27 cellular contexts compared by ENCODE assay signal in genomic region chrX:76064825-76065224, GRCh38.
DNase-seq lines count a peak whose midpoint lies in the region; ATAC-seq lines count a peak whose summit lies in the region.
"Had no signal": no experiment of that assay in that cellular context is flagged by ENCODE, and none has a peak within 500 bp of the region (broad histone marks: within the 10 kb centered on the region; RNA-seq: fewer than 3 reads in every experiment).

No MANE protein-coding gene starts in this region.

- DNase-seq in SKM-1 treated with dmso at 0.1 percent for 144 hours (lab: John Stamatoyannopoulos, UW; ENCODE audit: unreplicated experiment) = peak; percentile 0
- DNase-seq in SKM-1 (lab: John Stamatoyannopoulos, UW; ENCODE audit: unreplicated experiment) = no peak
- DNase-seq in MV-4-11 (lab: John Stamatoyannopoulos, UW) = peak; percentile 92
- no peak for DNase-seq in stimulated activated effector memory CD8-positive, alpha-beta T cell treated with anti-CD3 and anti-CD28 coated beads, Interleukin-12 subunit alpha, Interleukin-12 subunit beta, amount 100 ng/mL, for 72 hours (ENCODE audit: low spot score in 2 of 2)
- DNase-seq in inferior parietal cortex (ENCODE audit: extremely low spot score) = no peak
- no peak for DNase-seq in DMS79 (lab: John Stamatoyannopoulos, UW)
- no peak for DNase-seq in activated CD4-positive, alpha-beta memory T cell treated with anti-CD3 and anti-CD28 coated beads for 36 hours
- DNase-seq: activated CD4-positive, alpha-beta T cell treated with anti-CD3 and anti-CD28 coated beads, Interleukin-2, amount 50 U/mL, for 48 hours; activated naive CD4-positive, alpha-beta T cell; amygdala; CD8-positive, alpha-beta T cell; cortex of kidney; foreskin keratinocyte; KG1; mesendoderm; naive B cell; NCI-H1092; NCI-H187 treated with DMSO at 0.1 percent for 48 hours; NCI-H526 treated with DMSO at 0.1 percent for 48 hours; psoas muscle; stimulated activated CD4-positive, alpha-beta T cell treated with anti-CD3 and anti-CD28 coated beads, Interleukin-15, amount 100 ng/mL, for 24 hours; WERI-Rb-1 had no signal

- intact Hi-C loops in activated CD4-positive, alpha-beta memory T cell treated with anti-CD3 and anti-CD28 coated beads for 36 hours (cut with micrococcal nuclease) = no loop called here

- peaks cover 2% of the 10 kb centered on the region for H3K27me3 Mint-ChIP-seq in activated CD4-positive, alpha-beta memory T cell treated with anti-CD3 and anti-CD28 coated beads for 36 hours
- H3K27me3 Mint-ChIP-seq: type B pancreatic cell had no signal

- CTCF ChIA-PET in activated CD4-positive, alpha-beta memory T cell treated with anti-CD3 and anti-CD28 coated beads for 36 hours (lab: Charles Lee) = no interaction called here

- H3K4me3 Mint-ChIP-seq in stimulated activated effector memory CD8-positive, alpha-beta T cell treated with anti-CD3 and anti-CD28 coated beads, Interleukin-12 subunit alpha, Interleukin-12 subunit beta, amount 100 ng/mL, for 72 hours = no peak overlapping the region
- H3K4me3 Mint-ChIP-seq in activated CD4-positive, alpha-beta memory T cell treated with anti-CD3 and anti-CD28 coated beads for 36 hours = no peak overlapping the region
- H3K4me3 Mint-ChIP-seq: CD8-positive, alpha-beta T cell; naive B cell; T-helper 2 cell treated with Interferon-gamma antibody and Interleukin-4, amounts not matched to agents 5 μg/mL and 100 μg/mL, for 36 hours; type B pancreatic cell had no signal

- no peaks in the 10 kb centered on the region for H3K36me3 Mint-ChIP-seq in stimulated activated effector memory CD8-positive, alpha-beta T cell treated with anti-CD3 and anti-CD28 coated beads, Interleukin-12 subunit alpha, Interleukin-12 subunit beta, amount 100 ng/mL, for 72 hours
- H3K36me3 Mint-ChIP-seq in activated CD4-positive, alpha-beta memory T cell treated with anti-CD3 and anti-CD28 coated beads for 36 hours = no peaks in the 10 kb centered on the region
- H3K36me3 Mint-ChIP-seq: CD8-positive, alpha-beta T cell; naive B cell; type B pancreatic cell had no signal

- H3K9me3 Mint-ChIP-seq in stimulated activated effector memory CD8-positive, alpha-beta T cell treated with anti-CD3 and anti-CD28 coated beads, Interleukin-12 subunit alpha, Interleukin-12 subunit beta, amount 100 ng/mL, for 72 hours = no peaks in the 10 kb centered on the region
- peaks cover 6% of the 10 kb centered on the region for H3K9me3 Mint-ChIP-seq in activated CD4-positive, alpha-beta memory T cell treated with anti-CD3 and anti-CD28 coated beads for 36 hours
- H3K9me3 Mint-ChIP-seq: CD8-positive, alpha-beta T cell; T-helper 2 cell treated with Interferon-gamma antibody and Interleukin-4, amounts not matched to agents 5 μg/mL and 100 μg/mL, for 36 hours had no signal

- POLR2A ChIA-PET in activated CD4-positive, alpha-beta memory T cell treated with anti-CD3 and anti-CD28 coated beads for 36 hours (lab: Charles Lee) = no interaction called here

- ATAC-seq in HG02610 (IDR thresholded peaks at IDR 0.05; ENCODE audit: unreplicated experiment) = peak; percentile 48
- ATAC-seq in stimulated activated effector memory CD8-positive, alpha-beta T cell treated with anti-CD3 and anti-CD28 coated beads, Interleukin-12 subunit alpha, Interleukin-12 subunit beta, amount 100 ng/mL, for 72 hours = peak; percentile 74
- ATAC-seq: CD8-positive, alpha-beta T cell; esophagus mucosa; foreskin keratinocyte; HCT116; psoas muscle had no signal

- H3K27ac Mint-ChIP-seq in stimulated activated effector memory CD8-positive, alpha-beta T cell treated with anti-CD3 and anti-CD28 coated beads, Interleukin-12 subunit alpha, Interleukin-12 subunit beta, amount 100 ng/mL, for 72 hours = no peak overlapping the region
- H3K27ac Mint-ChIP-seq in activated CD4-positive, alpha-beta memory T cell treated with anti-CD3 and anti-CD28 coated beads for 36 hours = no peak overlapping the region
- H3K27ac Mint-ChIP-seq: CD8-positive, alpha-beta T cell; naive B cell; T-helper 2 cell treated with Interferon-gamma antibody and Interleukin-4, amounts not matched to agents 5 μg/mL and 100 μg/mL, for 36 hours; type B pancreatic cell had no signal

- H3K4me1 Mint-ChIP-seq in stimulated activated effector memory CD8-positive, alpha-beta T cell treated with anti-CD3 and anti-CD28 coated beads, Interleukin-12 subunit alpha, Interleukin-12 subunit beta, amount 100 ng/mL, for 72 hours = no peaks in the 10 kb centered on the region
- H3K4me1 Mint-ChIP-seq in activated CD4-positive, alpha-beta memory T cell treated with anti-CD3 and anti-CD28 coated beads for 36 hours (ENCODE audit: low read depth) = peaks cover 3% of the 10 kb centered on the region
- H3K4me1 Mint-ChIP-seq: naive B cell had no signal

Comparison
In these comparisons a context has a peak if more than half of its experiments do, and no peak if none do; other contexts are left out.
1. DNase-seq: peak in SKM-1 treated with dmso at 0.1 percent for 144 hours (single experiment) and MV-4-11 (single experiment); none in SKM-1 (single experiment), stimulated activated effector memory CD8-positive, alpha-beta T cell treated with anti-CD3 and anti-CD28 coated beads, Interleukin-12 subunit alpha, Interleukin-12 subunit beta, amount 100 ng/mL, for 72 hours (0 of 2), inferior parietal cortex (single experiment), DMS79 (single experiment) and activated CD4-positive, alpha-beta memory T cell treated with anti-CD3 and anti-CD28 coated beads for 36 hours (single experiment).